ENCODE assay signal across 8 cellular contexts in the genomic region with DNA sequence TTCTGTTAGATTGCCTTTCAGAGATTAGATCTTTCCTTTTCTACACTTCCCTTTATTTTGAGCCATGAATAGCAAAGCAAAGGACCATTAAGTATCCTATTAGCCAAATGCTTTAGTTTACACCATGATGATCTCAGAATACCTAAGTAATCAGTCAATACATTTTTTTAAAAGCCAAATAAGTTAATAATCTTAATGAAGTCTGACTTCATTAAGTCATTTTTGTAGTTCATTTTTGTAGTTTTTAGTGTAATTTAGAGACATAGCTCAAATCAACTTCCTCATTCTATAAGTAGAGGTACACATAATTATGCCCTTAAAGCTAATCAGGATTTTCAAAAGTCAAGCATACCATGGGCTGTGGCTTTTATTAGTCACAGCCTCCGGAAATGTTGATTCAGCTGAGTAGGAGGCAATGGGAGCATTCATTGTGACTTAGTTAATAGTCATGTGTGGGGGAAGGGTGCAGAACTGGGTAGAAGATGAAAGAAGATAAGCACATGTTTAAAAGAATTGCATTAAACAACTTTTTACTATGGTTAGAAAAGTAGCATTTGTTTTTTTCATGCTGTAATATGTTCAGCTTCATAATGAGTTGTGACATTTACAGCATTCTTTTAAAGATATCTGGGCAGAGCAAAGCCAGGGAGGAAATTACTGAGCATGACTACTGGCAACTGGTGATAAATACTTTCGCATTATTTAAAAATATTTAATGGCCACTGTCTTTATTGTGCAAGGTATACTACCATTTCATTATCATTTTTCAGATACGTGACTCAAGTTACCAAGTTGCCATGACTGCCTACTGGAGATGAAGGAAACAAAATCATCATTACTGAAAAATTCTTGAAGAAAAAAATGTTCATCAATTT. TPM values are rescaled to one million over a fixed set of nuclear protein-coding genes. Genes with fewer than 3 reads are reported as not detected.
DNase-seq lines count a peak whose midpoint lies in the region; ATAC-seq and TF ChIP-seq lines count a peak whose summit lies in the region.

No MANE protein-coding gene starts in this region.

- peak overlapping the region; percentile 70 for H3K4me2 ChIP-seq in Loucy (ENCODE audit: low read depth, low read length, poor library complexity, severe bottlenecking)

- intact Hi-C loops in upper lobe of right lung (cut with DNase I), result no loop called here

- H3K4me3 ChIP-seq in Loucy (ENCODE audit: low read length, poor library complexity, severe bottlenecking) (peak overlapping the region; percentile 45), upper lobe of right lung (no peak overlapping the region)

- peaks cover 0 to 5% (median 0%) of the 10 kb centered on the region in 5 donors for H3K27me3 Mint-ChIP-seq in naive thymus-derived CD8-positive, alpha-beta T cell

- peaks cover 0 to 31% (median under 1%) of the 10 kb centered on the region in 4 donors for H3K4me1 Mint-ChIP-seq in naive thymus-derived CD8-positive, alpha-beta T cell

- DNase-seq in DMS53 (lab: John Stamatoyannopoulos, UW) (peak; percentile 85), dermis microvascular lymphatic vessel endothelial cell (ENCODE audit: low read depth in 2 of 2) (peak; percentile 93 to 98), upper lobe of right lung (no peak), left lobe of liver (ENCODE audit: low spot score) (no peak)
- peak; percentile 17 to 48 (median 23) for DNase-seq in activated CD4-positive, CD25-positive, alpha-beta regulatory T cell (lab: John Stamatoyannopoulos, UW)
- DNase-seq in naive thymus-derived CD8-positive, alpha-beta T cell, result peak in 1 of 10 donors; percentile 55

- H2AFZ ChIP-seq in Loucy (ENCODE audit: low read length), result peak overlapping the region; percentile 16; the same call in 1 of the 2 replicates

- H3K36me3 ChIP-seq in Loucy (ENCODE audit: insufficient read depth, low read length) (no peaks in the 10 kb centered on the region), upper lobe of right lung (no peaks in the 10 kb centered on the region)

- H3K9ac ChIP-seq in Loucy (ENCODE audit: low read depth, low read length, poor library complexity, severe bottlenecking), result peak overlapping the region; percentile 42

- ATAC-seq in GM21825 (IDR thresholded peaks at IDR 0.05; ENCODE audit: unreplicated experiment) (peak; percentile 90), upper lobe of right lung (peak; percentile 95), left lobe of liver (no peak)
- peak; percentile 38 to 80 for ATAC-seq in naive thymus-derived CD8-positive, alpha-beta T cell

- no peak overlapping the region for H3K4me3 Mint-ChIP-seq in naive thymus-derived CD8-positive, alpha-beta T cell

- H3K4me1 ChIP-seq in Loucy (ENCODE audit: insufficient read depth, low read length, poor library complexity, severe bottlenecking) (peaks cover 41% of the 10 kb centered on the region), upper lobe of right lung (peaks cover 12% of the 10 kb centered on the region)

- peak overlapping the region; percentile 55 for H3K27ac ChIP-seq in upper lobe of right lung

- peaks cover 0 to 3% (median 0%) of the 10 kb centered on the region in 9 donors for H3K9me3 Mint-ChIP-seq in naive thymus-derived CD8-positive, alpha-beta T cell

- TF ChIP-seq CTCF in Loucy (conservative IDR thresholded peaks at IDR 0.05; ENCODE audit: low read length) (no peak), upper lobe of right lung (IDR thresholded peaks at IDR 0.05) (no peak)

- H3K79me2 ChIP-seq in Loucy (ENCODE audit: insufficient read depth, low read length), result no peaks in the 10 kb centered on the region

- peaks cover 5% of the 10 kb centered on the region; the same call in 1 of the 2 replicates for H3F3A ChIP-seq in Loucy (ENCODE audit: low read depth)

- H3K36me3 Mint-ChIP-seq in naive thymus-derived CD8-positive, alpha-beta T cell, result no peaks in the 10 kb centered on the region

- no peaks in the 10 kb centered on the region for H4K20me1 ChIP-seq in Loucy (ENCODE audit: insufficient read depth, low read length, poor library complexity, severe bottlenecking)

- H3K27me3 ChIP-seq in Loucy (ENCODE audit: insufficient read depth, low read length, poor library complexity, severe bottlenecking), result no peaks in the 10 kb centered on the region
- no peaks in the 10 kb centered on the region for H3K27me3 ChIP-seq in upper lobe of right lung

- H3K9me3 ChIP-seq in Loucy (ENCODE audit: insufficient read depth, low read depth, low read length) (no peaks in the 10 kb centered on the region), upper lobe of right lung (no peaks in the 10 kb centered on the region)

- POLR2A ChIA-PET in naive thymus-derived CD8-positive, alpha-beta T cell (lab: Charles Lee), result no interaction called here

- H3K9me2 ChIP-seq in Loucy (replicated peaks; ENCODE audit: low read depth, low read length), result no peaks in the 10 kb centered on the region

- H3K27ac Mint-ChIP-seq in naive thymus-derived CD8-positive, alpha-beta T cell, result no peak overlapping the region

RNA-seq across cellular contexts. Expression of gene CCDC71L, which starts 57.3 kb away (rescaled TPM):
- total RNA-seq in dermis microvascular lymphatic vessel endothelial cell, result 40.4 and 84.3 TPM in 2 replicates
- total RNA-seq in naive thymus-derived CD8-positive, alpha-beta T cell, result 10 to 100 TPM; 15.8 to 16.0 TPM
- 1 to 10 TPM; 3.2 to 5.0 (median 4.9) TPM for polyA plus RNA-seq in naive thymus-derived CD8-positive, alpha-beta T cell
- 25.7 TPM for total RNA-seq in upper lobe of right lung
- total RNA-seq in left lobe of liver, result 15.2 TPM

Comparison
In these comparisons a context has a peak if more than half of its experiments do, and no peak if none do; other contexts are left out.
1. DNase-seq: peak in DMS53 (single experiment), activated CD4-positive, CD25-positive, alpha-beta regulatory T cell (4 of 4) and dermis microvascular lymphatic vessel endothelial cell (2 of 2); none in upper lobe of right lung (single experiment) and left lobe of liver (single experiment).